In the genomic region with DNA sequence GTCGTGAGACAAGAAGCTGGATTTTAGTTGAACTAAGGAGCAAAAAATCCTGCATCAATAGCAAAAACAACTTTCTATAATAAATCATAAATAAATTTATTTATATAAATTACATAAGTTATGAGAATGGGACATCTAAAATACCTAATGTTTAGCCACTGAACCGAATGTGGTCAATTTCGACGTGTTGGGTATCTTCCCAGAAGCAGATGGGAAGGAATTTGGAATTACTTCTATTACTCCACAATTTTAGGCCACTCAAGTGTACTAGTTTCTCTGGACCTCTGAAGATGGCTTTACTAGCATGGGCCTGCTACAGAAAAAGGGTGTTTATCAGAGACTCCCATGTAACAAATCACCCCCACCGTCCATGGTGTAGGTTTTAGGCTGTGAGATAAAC, we compare ENCODE assay signal across 26 cellular contexts.
DNase-seq lines count a peak whose midpoint lies in the region; ATAC-seq, FAIRE-seq and TF ChIP-seq lines count a peak whose summit lies in the region.
"Had no signal": no experiment of that assay in that cellular context is flagged by ENCODE, and none has a peak within 500 bp of the region (broad histone marks: within the 10 kb centered on the region; RNA-seq: fewer than 3 reads in every experiment).

No MANE protein-coding gene starts in this region.

- H3K4me3 ChIP-seq in A549 (no peak overlapping the region), HUES6 (ENCODE audit: low read depth, low read length) (peak overlapping the region; percentile 5; the same call in 1 of the 2 replicates), ectodermal cell (ENCODE audit: insufficient read depth, low read depth, low read length) (no peak overlapping the region), mesodermal cell (ENCODE audit: extremely low read depth, insufficient read depth, low read length, poor library complexity, severe bottlenecking) (no peak overlapping the region), H7 (ENCODE audit: insufficient read depth, low read depth, low read length) (no peak overlapping the region)
- H3K4me3 ChIP-seq: esophagus muscularis mucosa, tibial nerve had no signal

- CTCF ChIA-PET in A549 (lab: Yijun Ruan, JAX): interaction anchor here (0.8 to 1.3 kb wide), 2 partner anchors 18 to 99 kb away, joined by 3 to 4 read pairs; no protein-coding TSS in a partner anchor

- ATAC-seq in A549 (no peak), GM18519 (IDR thresholded peaks at IDR 0.05; ENCODE audit: low FRiP score, unreplicated experiment) (no peak)
- ATAC-seq: activated CD8-positive, alpha-beta T cell treated with anti-CD3 and anti-CD28 coated beads, Interleukin-2, amount 10 ng/mL, durations not matched to agents 7 days and 5 days; activated naive CD4-positive, alpha-beta T cell treated with anti-CD3 and anti-CD28 coated beads, Interleukin-2, amount 50 U/mL, for 72 hours; right cardiac atrium; Right ventricle myocardium inferior; stimulated activated naive CD8-positive, alpha-beta T cell treated with anti-CD3 and anti-CD28 coated beads, Interleukin-15, Interleukin-2, amounts not matched to agents 100 U/mL and 50 U/mL, for 24 hours; T-cell had no signal

- TF ChIP-seq EP300 in A549 (IDR thresholded peaks at IDR 0.05): no peak

- TF ChIP-seq POLR2A in A549 (IDR thresholded peaks at IDR 0.05; ENCODE audit: low read length): no peak

- FAIRE-seq in A549 (lab: Jason Lieb, UNC): no peak

- DNase-seq in A549 (ENCODE audit: low read depth in 1 of 2, low spot score in 1 of 2) (no peak), DMS 273 treated with DMSO at 0.1 percent for 48 hours (lab: John Stamatoyannopoulos, UW) (no peak), H7 (no peak)
- no peak for DNase-seq in activated naive CD4-positive, alpha-beta T cell treated with anti-CD3 and anti-CD28 coated beads, Interleukin-2, amount 50 U/mL, for 16 hours
- DNase-seq: activated CD8-positive, alpha-beta T cell treated with anti-CD3 and anti-CD28 coated beads, Interleukin-2, amount 10 ng/mL, durations not matched to agents 7 days and 5 days; activated T-cell treated with anti-CD3 and anti-CD28 coated beads, Interleukin-2, amount 50 U/mL, for 48 hours; KG1; kidney glomerular epithelial cell; midbrain; NCI-H1092; NCI-H2081 treated with DMSO at 0.1 percent for 48 hours; NCI-H510A treated with DMSO at 0.1 percent for 48 hours; right cardiac atrium; stimulated activated naive CD8-positive, alpha-beta T cell treated with anti-CD3 and anti-CD28 coated beads, Interleukin-15, Interleukin-2, amounts not matched to agents 100 U/mL and 50 U/mL, for 24 hours; T-cell had no signal

- H3K27me3 ChIP-seq in HUES6 (ENCODE audit: control insufficient read depth, insufficient read depth, low read length) (no peaks in the 10 kb centered on the region), ectodermal cell (ENCODE audit: control insufficient read depth, insufficient read depth, low read length, poor library complexity, severe bottlenecking) (no peaks in the 10 kb centered on the region), H7 (ENCODE audit: control insufficient read depth, insufficient read depth, low read length) (no peaks in the 10 kb centered on the region)
- H3K27me3 ChIP-seq: esophagus muscularis mucosa, neutrophil, tibial nerve had no signal

- 93% methylated on average over 5 of the region's 5 CpGs for WGBS in A549 (ENCODE audit: missing lambda C conversion rate)
- WGBS in ectodermal cell, 2 experiments: 53 to 70% methylated on average over 3 to 5 of the region's 5 CpGs
- 29 to 50% methylated on average over 1 to 2 of the region's 5 CpGs for WGBS in mesodermal cell (ENCODE audit: insufficient coverage in 2 of 2), 2 experiments

- H3K9me3 ChIP-seq in A549: no peaks in the 10 kb centered on the region
- H3K9me3 ChIP-seq in HUES6 (ENCODE audit: control insufficient read depth, insufficient read depth, low read depth, low read length): no peaks in the 10 kb centered on the region
- H3K9me3 ChIP-seq in ectodermal cell (ENCODE audit: control insufficient read depth, low read length): no peaks in the 10 kb centered on the region
- no peaks in the 10 kb centered on the region for H3K9me3 ChIP-seq in mesodermal cell (ENCODE audit: control insufficient read depth, low read length)
- H3K9me3 ChIP-seq: esophagus muscularis mucosa, neutrophil, tibial nerve had no signal

- H3K36me3 ChIP-seq in HUES6 (ENCODE audit: control insufficient read depth, insufficient read depth, low read length) (no peaks in the 10 kb centered on the region), ectodermal cell (ENCODE audit: control insufficient read depth, insufficient read depth, low read length) (no peaks in the 10 kb centered on the region), mesodermal cell (ENCODE audit: control insufficient read depth, insufficient read depth, low read length) (peaks cover 27% of the 10 kb centered on the region), H7 (replicated peaks; ENCODE audit: control insufficient read depth, insufficient read depth, low read length) (no peaks in the 10 kb centered on the region)
- H3K36me3 ChIP-seq: esophagus muscularis mucosa, neutrophil, tibial nerve, WERI-Rb-1 had no signal

- H3K27ac ChIP-seq in A549 (peak overlapping the region; percentile 0 to 41; a peak in 3 of 6 replicates), HUES6 (ENCODE audit: low read depth, low read length) (peak overlapping the region; percentile 97), ectodermal cell (ENCODE audit: insufficient read depth, low read depth, low read length, poor library complexity, severe bottlenecking) (peak overlapping the region; percentile 84), mesodermal cell (ENCODE audit: low read depth, low read length, severe bottlenecking) (peak overlapping the region; percentile 91)
- H3K27ac ChIP-seq: esophagus muscularis mucosa, HL-60, neutrophil had no signal

- H3K4me1 ChIP-seq in A549 (peaks cover 4% of the 10 kb centered on the region; the same call in 1 of the 3 replicates), HUES6 (ENCODE audit: control insufficient read depth, insufficient read depth, low read length) (peaks cover 36% of the 10 kb centered on the region), ectodermal cell (ENCODE audit: control insufficient read depth, insufficient read depth, low read length) (peaks cover 24% of the 10 kb centered on the region), mesodermal cell (ENCODE audit: control insufficient read depth, insufficient read depth, low read length, poor library complexity, severe bottlenecking) (peaks cover 26% of the 10 kb centered on the region)

- POLR2A ChIA-PET in A549 (lab: Yijun Ruan, JAX): no interaction called here

- no peak overlapping the region for H3K4me2 ChIP-seq in A549

- TF ChIP-seq CTCF in A549 (IDR thresholded peaks at IDR 0.05): no peak

- TF ChIP-seq RAD21 in A549 (conservative IDR thresholded peaks at IDR 0.05 in 1 of 2, IDR thresholded peaks at IDR 0.05 in 1 of 2): no peak

- H3K9ac ChIP-seq in HUES6 (ENCODE audit: low read length): peak overlapping the region; percentile 57

TF ChIP-seq in A549, 52 proteins besides CTCF, POLR2A, EP300 and RAD21:
- TF ChIP-seq HEYL (CRISPR knock-in tag; IDR thresholded peaks at IDR 0.05) (no peak), MAFK (IDR thresholded peaks at IDR 0.05; ENCODE audit: partially characterized antibody) (no peak), SREBF2 (IDR thresholded peaks at IDR 0.05) (no peak), TP53 (CRISPR knock-in tag; IDR thresholded peaks at IDR 0.05) (no peak), MAZ (IDR thresholded peaks at IDR 0.05; ENCODE audit: borderline replicate concordance, low read depth, low read length) (no peak), RCOR1 (IDR thresholded peaks at IDR 0.05; ENCODE audit: low read depth, low read length) (no peak), POLR2AphosphoS2 (conservative IDR thresholded peaks at IDR 0.05; ENCODE audit: low read length) (no peak), CEBPB (IDR thresholded peaks at IDR 0.05) (no peak), JUNB (IDR thresholded peaks at IDR 0.05) (no peak), ZFP36 (IDR thresholded peaks at IDR 0.05; ENCODE audit: borderline replicate concordance, partially characterized antibody) (no peak)
- TF ChIP-seq, protein P1, sequence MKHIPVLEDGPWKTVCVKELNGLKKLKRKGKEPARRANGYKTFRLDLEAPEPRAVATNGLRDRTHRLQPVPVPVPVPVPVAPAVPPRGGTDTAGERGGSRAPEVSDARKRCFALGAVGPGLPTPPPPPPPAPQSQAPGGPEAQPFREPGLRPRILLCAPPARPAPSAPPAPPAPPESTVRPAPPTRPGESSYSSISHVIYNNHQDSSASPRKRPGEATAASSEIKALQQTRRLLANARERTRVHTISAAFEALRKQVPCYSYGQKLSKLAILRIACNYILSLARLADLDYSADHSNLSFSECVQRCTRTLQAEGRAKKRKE (CRISPR knock-in tag; IDR thresholded peaks at IDR 0.05; ENCODE audit: low read depth): no peak
- TF ChIP-seq, protein P2, sequence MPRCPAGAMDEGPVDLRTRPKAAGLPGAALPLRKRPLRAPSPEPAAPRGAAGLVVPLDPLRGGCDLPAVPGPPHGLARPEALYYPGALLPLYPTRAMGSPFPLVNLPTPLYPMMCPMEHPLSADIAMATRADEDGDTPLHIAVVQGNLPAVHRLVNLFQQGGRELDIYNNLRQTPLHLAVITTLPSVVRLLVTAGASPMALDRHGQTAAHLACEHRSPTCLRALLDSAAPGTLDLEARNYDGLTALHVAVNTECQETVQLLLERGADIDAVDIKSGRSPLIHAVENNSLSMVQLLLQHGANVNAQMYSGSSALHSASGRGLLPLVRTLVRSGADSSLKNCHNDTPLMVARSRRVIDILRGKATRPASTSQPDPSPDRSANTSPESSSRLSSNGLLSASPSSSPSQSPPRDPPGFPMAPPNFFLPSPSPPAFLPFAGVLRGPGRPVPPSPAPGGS (IDR thresholded peaks at IDR 0.05): no peak

Comparison
In these comparisons a context has a peak if more than half of its experiments do, and no peak if none do; other contexts are left out.
1. H3K27ac ChIP-seq: peak in every context shown above with its lines; median percentile 97 in HUES6; 91 in mesodermal cell; 84 in ectodermal cell; 20 in A549.